ENCODE assay signal across 8 cellular contexts in genomic region chr14:55191101-55191880, GRCh38.
DNase-seq lines count a peak whose midpoint lies in the region; ATAC-seq and TF ChIP-seq lines count a peak whose summit lies in the region.

TSS of gene DLGAP5 (minus strand) at chr14:55191585. CDS start at chr14:55189179, 2,406 bp downstream.

- TF ChIP-seq CTCF in 22Rv1 (IDR thresholded peaks at IDR 0.05) (no peak), astrocyte of the spinal cord (IDR thresholded peaks at IDR 0.05; ENCODE audit: low read depth, low read length) (no peak)

- H3K27ac ChIP-seq in 22Rv1 = peak within 1 kb of the TSS; percentile 65

- H3K4me3 ChIP-seq in astrocyte of the spinal cord (ENCODE audit: low read depth, low read length) = peak within 1 kb of the TSS; percentile 92

- ATAC-seq in GM18519 (IDR thresholded peaks at IDR 0.05; ENCODE audit: low FRiP score, unreplicated experiment) (peak; percentile 93), HG03045 (IDR thresholded peaks at IDR 0.05; ENCODE audit: unreplicated experiment) (peak; percentile 98)

- in situ Hi-C loops in astrocyte of the spinal cord (cut with HindIII; ENCODE audit: low sequenced_read_pairs) = no loop called here

- DNase-seq in NCI-H2081 treated with DMSO at 0.1 percent for 48 hours (lab: John Stamatoyannopoulos, UW) (peak; percentile 93), T1000 (lab: John Stamatoyannopoulos, UW) (peak; percentile 90), astrocyte of the spinal cord (ENCODE audit: low read depth, low spot score) (peak; percentile 96), hippocampal formation (lab: John Stamatoyannopoulos, UW) (peak; percentile 92 to 96), retina (peak; percentile 96)

Comparison
In these comparisons a context has a peak if more than half of its experiments do, and no peak if none do; other contexts are left out.
1. Peak in every context shown above with its lines: DNase-seq, ATAC-seq, H3K4me3 ChIP-seq and H3K27ac ChIP-seq.